Comparison of ENCODE assay signal across 7 cellular contexts in genomic region chr5:181203842-181204560, GRCh38. TPM values are rescaled to one million over a fixed set of nuclear protein-coding genes. Genes with fewer than 3 reads are reported as not detected.
DNase-seq lines count a peak whose midpoint lies in the region; ATAC-seq and TF ChIP-seq lines count a peak whose summit lies in the region.
"Had no signal": no experiment of that assay in that cellular context is flagged by ENCODE, and none has a peak within 500 bp of the region (broad histone marks: within the 10 kb centered on the region; RNA-seq: fewer than 3 reads in every experiment).

No MANE protein-coding gene starts in this region.

- H3K27me3 ChIP-seq in BLaER1, result peaks cover 75% of the 10 kb centered on the region
- no peaks in the 10 kb centered on the region for H3K27me3 ChIP-seq in right lobe of liver

- CTCF ChIA-PET in activated CD8-positive, alpha-beta T cell treated with anti-CD3 and anti-CD28 coated beads for 36 hours (lab: Charles Lee), result interaction anchor here (8.4 kb wide), 1 partner anchor 13 kb away, joined by 80 read pairs; no protein-coding TSS in a partner anchor

- H3K4me1 Mint-ChIP-seq in activated CD8-positive, alpha-beta T cell treated with anti-CD3 and anti-CD28 coated beads for 36 hours (ENCODE audit: low read depth), result peaks cover 29% of the 10 kb centered on the region

- TF ChIP-seq CTCF in activated CD8-positive, alpha-beta T cell treated with anti-CD3 and anti-CD28 coated beads for 36 hours (IDR thresholded peaks at IDR 0.05), result no peak
- no peak for TF ChIP-seq CTCF in right lobe of liver (IDR thresholded peaks at IDR 0.05)

- H3K27me3 Mint-ChIP-seq in activated CD8-positive, alpha-beta T cell treated with anti-CD3 and anti-CD28 coated beads for 36 hours, result peaks cover 28% of the 10 kb centered on the region

- no peaks in the 10 kb centered on the region for H3K9me3 Mint-ChIP-seq in activated CD8-positive, alpha-beta T cell treated with anti-CD3 and anti-CD28 coated beads for 36 hours

- H3K27ac ChIP-seq in BLaER1 (no peak overlapping the region), right lobe of liver (no peak overlapping the region)

- H4K20me1 ChIP-seq in BLaER1, result peaks cover 29% of the 10 kb centered on the region

- H3K9me3 ChIP-seq in BLaER1 (no peaks in the 10 kb centered on the region), right lobe of liver (no peaks in the 10 kb centered on the region)

- H3K36me3 ChIP-seq in BLaER1, result no peaks in the 10 kb centered on the region
- no peaks in the 10 kb centered on the region for H3K36me3 ChIP-seq in right lobe of liver

- peak; percentile 40 for DNase-seq in activated CD8-positive, alpha-beta T cell treated with anti-CD3 and anti-CD28 coated beads for 36 hours
- DNase-seq in right lobe of liver, result no peak

- peak overlapping the region; percentile 99 for H3K4me2 ChIP-seq in BLaER1

- H3K4me3 Mint-ChIP-seq in activated CD8-positive, alpha-beta T cell treated with anti-CD3 and anti-CD28 coated beads for 36 hours, result peak overlapping the region; percentile 78

- H3K4me3 ChIP-seq in BLaER1, result peak overlapping the region; percentile 78
- peak overlapping the region; percentile 38 to 54 (median 43) for H3K4me3 ChIP-seq in right lobe of liver

- 1% methylated on average over 12 of the region's 47 CpGs for WGBS in right lobe of liver (ENCODE audit: insufficient coverage, low coverage, low lambda C conversion rate, missing lambda C conversion rate)

- peak; percentile 9 for ATAC-seq in activated CD8-positive, alpha-beta T cell treated with anti-CD3 and anti-CD28 coated beads for 36 hours
- no peak for ATAC-seq in right lobe of liver
- no peak for ATAC-seq in HG03139 (IDR thresholded peaks at IDR 0.05; ENCODE audit: unreplicated experiment)
- no peak for ATAC-seq in GM19328 (IDR thresholded peaks at IDR 0.05; ENCODE audit: unreplicated experiment)
- ATAC-seq in HG03378 (IDR thresholded peaks at IDR 0.05; ENCODE audit: unreplicated experiment), result no peak

- no peak for TF ChIP-seq POLR2A in right lobe of liver (IDR thresholded peaks at IDR 0.05)

- H3K9ac ChIP-seq in BLaER1, result peak overlapping the region; percentile 73; the same call in 1 of the 2 replicates

- H3K4me1 ChIP-seq in BLaER1 (peaks cover 27% of the 10 kb centered on the region), right lobe of liver (peaks cover 0 to 30% (median 9%) of the 10 kb centered on the region in 4 donors)

- intact Hi-C loops in activated CD8-positive, alpha-beta T cell treated with anti-CD3 and anti-CD28 coated beads for 36 hours (cut with micrococcal nuclease), result no loop called here
- intact Hi-C loops in right lobe of liver (cut with DNase I), result no loop called here

- peaks cover 7% of the 10 kb centered on the region for H3K36me3 Mint-ChIP-seq in activated CD8-positive, alpha-beta T cell treated with anti-CD3 and anti-CD28 coated beads for 36 hours (ENCODE audit: low read depth)

- POLR2A ChIA-PET in activated CD8-positive, alpha-beta T cell treated with anti-CD3 and anti-CD28 coated beads for 36 hours (lab: Charles Lee), result interaction anchor here (8.4 kb wide), 1 partner anchor 13 kb away, joined by 159 read pairs; no protein-coding TSS in a partner anchor

- H3K27ac Mint-ChIP-seq in activated CD8-positive, alpha-beta T cell treated with anti-CD3 and anti-CD28 coated beads for 36 hours, result peak overlapping the region; percentile 15

RNA-seq across cellular contexts. Expression of gene TRIM7, which starts 1.0 kb away (rescaled TPM):
- total RNA-seq in activated CD8-positive, alpha-beta T cell treated with anti-CD3 and anti-CD28 coated beads for 36 hours, result 1 to 10 TPM; 1.1 to 3.0 TPM
- 1 to 10 TPM in 1 of 6 experiments, under 1 TPM in 4, not detected in 1; 0.07 to 1.4 (median 0.26) TPM for total RNA-seq in right lobe of liver

RNA-seq across cellular contexts. Expression of gene TRIM41, which starts 19.1 kb away (rescaled TPM):
- total RNA-seq in activated CD8-positive, alpha-beta T cell treated with anti-CD3 and anti-CD28 coated beads for 36 hours, result 10 to 100 TPM; 30.6 to 31.5 TPM
- 10 to 100 TPM in 4 of 6 experiments, 1 to 10 TPM in 2; 7.3 to 20.6 (median 15.9) TPM for total RNA-seq in right lobe of liver

RNA-seq across cellular contexts. Expression of gene RACK1, which starts 39.7 kb away (rescaled TPM):
- total RNA-seq in activated CD8-positive, alpha-beta T cell treated with anti-CD3 and anti-CD28 coated beads for 36 hours, result 1,000 to 10,000 TPM; 2,759 to 2,801 TPM
- total RNA-seq in right lobe of liver, result 1,000 to 10,000 TPM in 2 of 6 experiments, 100 to 1,000 TPM in 4; 470 to 1,156 (median 552) TPM

RNA-seq across cellular contexts. Expression of gene OR2V2, which starts 56.6 kb away (rescaled TPM):
- total RNA-seq in activated CD8-positive, alpha-beta T cell treated with anti-CD3 and anti-CD28 coated beads for 36 hours, result not detected
- not detected for total RNA-seq in right lobe of liver
- total RNA-seq: lung microvascular endothelial cell had no signal

RNA-seq across cellular contexts. Expression of gene TRIM52, which starts 56.9 kb away (rescaled TPM):
- 10 to 100 TPM; 13.2 to 13.8 TPM for total RNA-seq in activated CD8-positive, alpha-beta T cell treated with anti-CD3 and anti-CD28 coated beads for 36 hours
- 1 to 10 TPM; 2.8 to 6.5 (median 4.6) TPM for total RNA-seq in right lobe of liver
